ENCODE assay signal across 26 cellular contexts in genomic region chr20:62544505-62545055, GRCh38.
"Had no signal": no experiment of that assay in that cellular context is flagged by ENCODE, and none has a peak within 500 bp of the region (broad histone marks: within the 10 kb centered on the region; RNA-seq: fewer than 3 reads in every experiment).

No MANE protein-coding gene starts in this region.

- FAIRE-seq: endometrium, kidney had no signal

- DNase-seq: colonic mucosa; cortex of kidney; effector CD8-positive, alpha-beta T cell; effector memory CD8-positive, alpha-beta T cell; endodermal cell; erythroblast; esophagus squamous epithelium; foreskin fibroblast; foreskin melanocyte; gastrocnemius medialis; glutamatergic neuron; heart right ventricle; hippocampal formation; immature natural killer cell; islet precursor cell; kidney; kidney glomerular epithelial cell; left ventricle myocardium inferior; lower lobe of right lung; mesendoderm; midbrain had no signal

- H3K4me1 ChIP-seq: colonic mucosa, lower lobe of right lung had no signal

- H3K36me3 ChIP-seq: colonic mucosa, esophagus squamous epithelium, gastrocnemius medialis, lower lobe of right lung had no signal

- H3K4me3 ChIP-seq: colonic mucosa, esophagus squamous epithelium, gastrocnemius medialis, heart right ventricle, left ventricle myocardium inferior, lower lobe of right lung had no signal

- ATAC-seq: effector memory CD8-positive, alpha-beta T cell; esophagus mucosa; gastrocnemius medialis; heart right ventricle; left colon; left lobe of liver; lower lobe of right lung had no signal

- H3K27me3 ChIP-seq: colonic mucosa, gastrocnemius medialis had no signal

- H3K27ac ChIP-seq: colonic mucosa, epithelial cell of prostate, esophagus squamous epithelium, gastrocnemius medialis, heart right ventricle, left ventricle myocardium inferior, lower lobe of right lung had no signal

- H3K9me3 ChIP-seq: colonic mucosa, esophagus squamous epithelium, gastrocnemius medialis, left ventricle myocardium inferior, lower lobe of right lung had no signal
